Comparison of ENCODE assay signal across 29 cellular contexts in genomic region chr5:33834334-33834733, GRCh38. TPM values are rescaled to one million over a fixed set of nuclear protein-coding genes. Genes with fewer than 3 reads are reported as not detected.
DNase-seq lines count a peak whose midpoint lies in the region; ATAC-seq and TF ChIP-seq lines count a peak whose summit lies in the region.
"Had no signal": no experiment of that assay in that cellular context is flagged by ENCODE, and none has a peak within 500 bp of the region (broad histone marks: within the 10 kb centered on the region; RNA-seq: fewer than 3 reads in every experiment).

No MANE protein-coding gene starts in this region.

- no peak for TF ChIP-seq CTCF in HFFc6 (IDR thresholded peaks at IDR 0.05)
- no peak for TF ChIP-seq CTCF in activated CD8-positive, alpha-beta T cell treated with anti-CD3 and anti-CD28 coated beads for 36 hours (IDR thresholded peaks at IDR 0.05)

- ATAC-seq in HG02763 (IDR thresholded peaks at IDR 0.05; ENCODE audit: unreplicated experiment) = no peak
- ATAC-seq in GM21528 (IDR thresholded peaks at IDR 0.05; ENCODE audit: low FRiP score, unreplicated experiment) = no peak
- no peak for ATAC-seq in activated CD8-positive, alpha-beta T cell treated with anti-CD3 and anti-CD28 coated beads for 36 hours
- ATAC-seq: activated CD8-positive, alpha-beta memory T cell treated with anti-CD3 and anti-CD28 coated beads, Interleukin-2, amount 10 ng/mL, durations not matched to agents 7 days and 5 days; natural killer cell; WTC11 had no signal

- H3K4me1 Mint-ChIP-seq in HFFc6 (ENCODE audit: low read depth) = peaks cover 92% of the 10 kb centered on the region
- H3K4me1 Mint-ChIP-seq in activated CD8-positive, alpha-beta T cell treated with anti-CD3 and anti-CD28 coated beads for 36 hours (ENCODE audit: low read depth) = no peaks in the 10 kb centered on the region
- H3K4me1 Mint-ChIP-seq: activated CD8-positive, alpha-beta memory T cell treated with anti-CD3 and anti-CD28 coated beads, Interleukin-2, amount 10 ng/mL, durations not matched to agents 7 days and 5 days; natural killer cell had no signal

- no peaks in the 10 kb centered on the region for H3K9me3 Mint-ChIP-seq in HFFc6
- H3K9me3 Mint-ChIP-seq in activated CD8-positive, alpha-beta T cell treated with anti-CD3 and anti-CD28 coated beads for 36 hours = no peaks in the 10 kb centered on the region
- H3K9me3 Mint-ChIP-seq: activated CD4-positive, alpha-beta T cell treated with anti-CD3 and anti-CD28 coated beads, Interleukin-2, amount 10 ng/mL, durations not matched to agents 7 days and 5 days; activated naive CD4-positive, alpha-beta T cell treated with anti-CD3 and anti-CD28 coated beads for 36 hours; CD4-positive, alpha-beta T cell; natural killer cell; WTC11 had no signal

- H3K36me3 Mint-ChIP-seq in HFFc6 (ENCODE audit: low read depth) = peaks cover 49% of the 10 kb centered on the region
- no peaks in the 10 kb centered on the region for H3K36me3 Mint-ChIP-seq in activated CD8-positive, alpha-beta T cell treated with anti-CD3 and anti-CD28 coated beads for 36 hours (ENCODE audit: low read depth)
- H3K36me3 Mint-ChIP-seq: activated CD8-positive, alpha-beta memory T cell treated with anti-CD3 and anti-CD28 coated beads, Interleukin-2, amount 10 ng/mL, durations not matched to agents 7 days and 5 days; natural killer cell; WTC11 had no signal

- CTCF ChIA-PET in activated CD8-positive, alpha-beta T cell treated with anti-CD3 and anti-CD28 coated beads for 36 hours (lab: Charles Lee) = no interaction called here

- peak overlapping the region; percentile 78 for H3K27ac Mint-ChIP-seq in HFFc6
- no peak overlapping the region for H3K27ac Mint-ChIP-seq in activated CD8-positive, alpha-beta T cell treated with anti-CD3 and anti-CD28 coated beads for 36 hours
- H3K27ac Mint-ChIP-seq: activated CD4-positive, alpha-beta T cell treated with anti-CD3 and anti-CD28 coated beads, Interleukin-2, amount 10 ng/mL, durations not matched to agents 7 days and 5 days; activated CD8-positive, alpha-beta memory T cell treated with anti-CD3 and anti-CD28 coated beads, Interleukin-2, amount 10 ng/mL, durations not matched to agents 7 days and 5 days; activated naive CD4-positive, alpha-beta T cell treated with anti-CD3 and anti-CD28 coated beads for 36 hours; CD4-positive, alpha-beta T cell; natural killer cell; WTC11 had no signal

- POLR2A ChIA-PET in activated CD8-positive, alpha-beta T cell treated with anti-CD3 and anti-CD28 coated beads for 36 hours (lab: Charles Lee) = no interaction called here

- intact Hi-C loops in activated CD8-positive, alpha-beta T cell treated with anti-CD3 and anti-CD28 coated beads for 36 hours (cut with micrococcal nuclease) = no loop called here

- peaks cover 3% of the 10 kb centered on the region for H3K27me3 Mint-ChIP-seq in HFFc6 (ENCODE audit: insufficient read depth)
- no peaks in the 10 kb centered on the region for H3K27me3 Mint-ChIP-seq in activated CD8-positive, alpha-beta T cell treated with anti-CD3 and anti-CD28 coated beads for 36 hours

- no peak overlapping the region for H3K4me3 Mint-ChIP-seq in HFFc6
- no peak overlapping the region for H3K4me3 Mint-ChIP-seq in activated CD8-positive, alpha-beta T cell treated with anti-CD3 and anti-CD28 coated beads for 36 hours
- H3K4me3 Mint-ChIP-seq: activated CD4-positive, alpha-beta T cell treated with anti-CD3 and anti-CD28 coated beads, Interleukin-2, amount 10 ng/mL, durations not matched to agents 7 days and 5 days; activated CD8-positive, alpha-beta memory T cell treated with anti-CD3 and anti-CD28 coated beads, Interleukin-2, amount 10 ng/mL, durations not matched to agents 7 days and 5 days; activated naive CD4-positive, alpha-beta T cell treated with anti-CD3 and anti-CD28 coated beads for 36 hours; CD4-positive, alpha-beta T cell; natural killer cell; WTC11 had no signal

- DNase-seq in HFFc6 = no peak
- peak; percentile 67 for DNase-seq in astrocyte of the hippocampus (ENCODE audit: low read depth, low spot score)
- DNase-seq in glomerular visceral epithelial cell (ENCODE audit: extremely low spot score) = peak; percentile 81
- DNase-seq in activated CD8-positive, alpha-beta T cell treated with anti-CD3 and anti-CD28 coated beads for 36 hours = no peak
- no peak for DNase-seq in activated naive CD4-positive, alpha-beta T cell treated with anti-CD3 and anti-CD28 coated beads, Interleukin-2, amount 50 U/mL, for 16 hours
- DNase-seq: activated CD4-positive, alpha-beta T cell treated with anti-CD3 and anti-CD28 coated beads, Interleukin-2, amount 10 ng/mL, durations not matched to agents 7 days and 5 days; activated CD8-positive, alpha-beta memory T cell treated with anti-CD3 and anti-CD28 coated beads, Interleukin-2, amount 10 ng/mL, durations not matched to agents 7 days and 5 days; activated naive CD4-positive, alpha-beta T cell treated with anti-CD3 and anti-CD28 coated beads for 36 hours; amygdala; CD4-positive, alpha-beta T cell; central memory CD4-positive, alpha-beta T cell; GOT3; left ventricle myocardium inferior; midbrain; natural killer cell; NCI-H1105; NCI-H2029 treated with DMSO at 0.1 percent for 48 hours; NCI-H2227 treated with DMSO at 0.1 percent for 48 hours; NCI-H69; ovary; Peyer's patch; retina; substantia nigra; T1000; upper lobe of left lung had no signal

RNA-seq across cellular contexts. Expression of gene ADAMTS12, which starts 57.5 kb away (rescaled TPM):
- 10 to 100 TPM; 42.2 to 49.7 (median 47.2) TPM for total RNA-seq in HFFc6 (2021; fragmentation: NEBNext Ultra II Directional; extraction: Animal tissue kit (Norgen Biotek cat#: 25700))
- total RNA-seq in activated CD8-positive, alpha-beta T cell treated with anti-CD3 and anti-CD28 coated beads for 36 hours = not detected
- total RNA-seq: activated CD4-positive, alpha-beta T cell treated with anti-CD3 and anti-CD28 coated beads, Interleukin-2, amount 10 ng/mL, durations not matched to agents 7 days and 5 days; activated CD8-positive, alpha-beta memory T cell treated with anti-CD3 and anti-CD28 coated beads, Interleukin-2, amount 10 ng/mL, durations not matched to agents 7 days and 5 days; activated naive CD4-positive, alpha-beta T cell treated with anti-CD3 and anti-CD28 coated beads for 36 hours; G401; natural killer cell had no signal

Comparison
In these comparisons a context has a peak if more than half of its experiments do, and no peak if none do; other contexts are left out.
1. DNase-seq: peak in astrocyte of the hippocampus (single experiment) and glomerular visceral epithelial cell (single experiment); none in HFFc6 (single experiment), activated CD8-positive, alpha-beta T cell treated with anti-CD3 and anti-CD28 coated beads for 36 hours (single experiment) and activated naive CD4-positive, alpha-beta T cell treated with anti-CD3 and anti-CD28 coated beads, Interleukin-2, amount 50 U/mL, for 16 hours (single experiment).
2. RNA of gene ADAMTS12, which starts 57.5 kb away (total RNA-seq): 42.2 to 49.7 TPM in HFFc6; not detected in activated CD8-positive, alpha-beta T cell treated with anti-CD3 and anti-CD28 coated beads for 36 hours; every median in the first group is over 10 times any median in the second.